ENCODE assay signal across 28 cellular contexts in the genomic region with DNA sequence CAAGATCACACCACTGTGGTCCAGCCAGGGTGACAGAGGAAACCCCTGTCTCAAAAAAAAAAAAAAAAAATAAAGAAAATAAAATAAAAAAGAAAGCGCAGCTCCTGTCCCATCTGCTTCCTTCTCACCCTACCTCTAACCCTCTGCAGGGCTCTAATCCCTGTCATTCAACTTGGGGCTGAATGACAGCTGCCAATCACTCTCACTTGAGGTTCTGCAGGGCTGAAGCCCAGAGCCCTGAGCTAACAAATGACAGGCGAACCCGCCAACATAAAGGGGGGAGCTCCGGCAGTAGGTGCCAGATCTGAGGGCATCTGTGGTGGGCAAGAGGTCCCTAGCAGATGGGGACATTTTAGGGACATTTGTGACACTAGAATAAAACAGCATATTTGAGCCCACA.
"Had no signal": no experiment of that assay in that cellular context is flagged by ENCODE, and none has a peak within 500 bp of the region (broad histone marks: within the 10 kb centered on the region; RNA-seq: fewer than 3 reads in every experiment).

No MANE protein-coding gene starts in this region.

- H3K4me1 ChIP-seq: pancreas, right lobe of liver, testis had no signal

- H3K9ac ChIP-seq: neural progenitor cell had no signal

- H3K4me3 ChIP-seq: neural progenitor cell, pancreas, prostate gland, right lobe of liver, sigmoid colon, suprapubic skin, testis, tibial artery, transverse colon, upper lobe of right lung, uterus had no signal

- H3K27me3 Mint-ChIP-seq: stimulated activated naive CD8-positive, alpha-beta T cell treated with anti-CD3 and anti-CD28 coated beads, Interleukin-15, Interleukin-2, amounts not matched to agents 100 ng/mL and 50 ng/mL, for 24 hours had no signal

- H3K9me3 Mint-ChIP-seq: naive thymus-derived CD4-positive, alpha-beta T cell; natural killer cell; nephron; stimulated activated effector memory CD8-positive, alpha-beta T cell treated with anti-CD3 and anti-CD28 coated beads, Interleukin-12 subunit alpha, Interleukin-12 subunit beta, amount 100 ng/mL, for 72 hours; stimulated activated naive B cell treated with anti-CD40 and anti-IgM and Interleukin-4, amounts not matched to agents 10 μg/mL and 1 μg/mL and 100 μg/mL, for 72 hours; stimulated activated naive CD8-positive, alpha-beta T cell treated with anti-CD3 and anti-CD28 coated beads, Interleukin-15, Interleukin-2, amounts not matched to agents 100 ng/mL and 50 ng/mL, for 24 hours; type B pancreatic cell had no signal

- H3K36me3 ChIP-seq: neural progenitor cell, neutrophil, pancreas, prostate gland, right lobe of liver, sigmoid colon, suprapubic skin, tibial artery, transverse colon, upper lobe of right lung, uterus had no signal

- H3K27ac ChIP-seq: neural progenitor cell, neutrophil, pancreas, prostate gland, right lobe of liver, sigmoid colon, suprapubic skin, testis, tibial artery, transverse colon, upper lobe of right lung, uterus had no signal

- H3K4me3 Mint-ChIP-seq: naive thymus-derived CD4-positive, alpha-beta T cell; natural killer cell; nephron; neural progenitor cell; stimulated activated effector memory CD8-positive, alpha-beta T cell treated with anti-CD3 and anti-CD28 coated beads, Interleukin-12 subunit alpha, Interleukin-12 subunit beta, amount 100 ng/mL, for 72 hours; stimulated activated naive B cell treated with anti-CD40 and anti-IgM and Interleukin-4, amounts not matched to agents 10 μg/mL and 1 μg/mL and 100 μg/mL, for 72 hours; stimulated activated naive CD8-positive, alpha-beta T cell treated with anti-CD3 and anti-CD28 coated beads, Interleukin-15, Interleukin-2, amounts not matched to agents 100 ng/mL and 50 ng/mL, for 24 hours; type B pancreatic cell had no signal

- ATAC-seq: naive thymus-derived CD4-positive, alpha-beta T cell; natural killer cell; pancreas; right cardiac atrium; right lobe of liver; stimulated activated effector memory CD8-positive, alpha-beta T cell treated with anti-CD3 and anti-CD28 coated beads, Interleukin-12 subunit alpha, Interleukin-12 subunit beta, amount 100 ng/mL, for 72 hours; stimulated activated naive B cell treated with anti-CD40 and anti-IgM and Interleukin-4, amounts not matched to agents 10 μg/mL and 1 μg/mL and 100 μg/mL, for 72 hours; upper lobe of right lung had no signal

- FAIRE-seq: pancreas, small intestine had no signal

- H2AFZ ChIP-seq: neural progenitor cell had no signal

- H3K27me3 ChIP-seq: neural progenitor cell, pancreas, right lobe of liver, sigmoid colon, testis, uterus had no signal

- DNase-seq: naive thymus-derived CD4-positive, alpha-beta T cell; natural killer cell; nucleus accumbens; pancreas; right cardiac atrium; right lobe of liver; sigmoid colon; small intestine; stimulated activated CD4-positive, alpha-beta T cell treated with anti-CD3 and anti-CD28 coated beads, Interleukin-15, amount 100 ng/mL, for 24 hours; stimulated activated CD4-positive, alpha-beta T cell treated with anti-CD3 and anti-CD28 coated beads, Interleukin-2, amount 100 ng/mL, for 24 hours; stimulated activated CD4-positive, alpha-beta T cell treated with anti-CD3 and anti-CD28 coated beads, Interleukin-2, amount 100 ng/mL, for 48 hours; stimulated activated CD4-positive, alpha-beta T cell treated with anti-CD3 and anti-CD28 coated beads, Interleukin-4, amount 100 ng/mL, for 24 hours; stimulated activated naive B cell treated with anti-CD40 and anti-IgM and Interleukin-4, amounts not matched to agents 10 μg/mL and 1 μg/mL and 100 μg/mL, for 72 hours; stimulated activated naive CD4-positive, alpha-beta T cell treated with Interleukin-2 at 50 U/mL for 16 hours; substantia nigra; testis; tibial artery; transverse colon; upper lobe of right lung; uterus had no signal

- H3K9me3 ChIP-seq: neutrophil, pancreas, prostate gland, right lobe of liver, sigmoid colon, suprapubic skin, testis, tibial artery, transverse colon, upper lobe of right lung, uterus had no signal

- H3K4me1 Mint-ChIP-seq: natural killer cell; stimulated activated effector memory CD8-positive, alpha-beta T cell treated with anti-CD3 and anti-CD28 coated beads, Interleukin-12 subunit alpha, Interleukin-12 subunit beta, amount 100 ng/mL, for 72 hours; stimulated activated naive B cell treated with anti-CD40 and anti-IgM and Interleukin-4, amounts not matched to agents 10 μg/mL and 1 μg/mL and 100 μg/mL, for 72 hours had no signal

- H3K27ac Mint-ChIP-seq: naive thymus-derived CD4-positive, alpha-beta T cell; natural killer cell; nephron; neural progenitor cell; stimulated activated naive B cell treated with anti-CD40 and anti-IgM and Interleukin-4, amounts not matched to agents 10 μg/mL and 1 μg/mL and 100 μg/mL, for 72 hours; stimulated activated naive CD8-positive, alpha-beta T cell treated with anti-CD3 and anti-CD28 coated beads, Interleukin-15, Interleukin-2, amounts not matched to agents 100 ng/mL and 50 ng/mL, for 24 hours; type B pancreatic cell had no signal

- H3K4me2 ChIP-seq: neural progenitor cell had no signal
